Comparison of ENCODE assay signal across 8 cellular contexts in the genomic region with DNA sequence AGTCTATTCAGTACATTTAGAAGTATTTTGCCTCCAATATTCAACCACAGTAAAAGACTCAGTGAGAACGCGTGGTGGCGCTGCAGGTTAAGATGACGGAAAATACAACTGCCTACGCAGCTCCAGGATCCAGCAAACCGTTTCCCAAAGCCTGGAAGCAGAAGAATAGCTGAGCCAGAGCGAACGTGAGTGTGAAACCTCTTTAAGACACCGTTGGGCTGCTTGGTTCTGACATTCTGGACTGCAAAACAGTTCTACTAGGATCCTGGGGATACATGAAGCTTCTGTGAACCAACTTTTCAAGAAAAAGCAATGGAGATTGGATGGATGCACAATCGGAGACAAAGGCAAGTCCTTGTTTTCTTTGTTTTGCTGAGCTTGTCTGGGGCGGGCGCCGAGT. TPM values are rescaled to one million over a fixed set of nuclear protein-coding genes. Genes with fewer than 3 reads are reported as not detected.
A peak's percentile ranks its signal among the peaks of the same experiment; 100 is the strongest.
DNase-seq lines count a peak whose midpoint lies in the region; ATAC-seq and TF ChIP-seq lines count a peak whose summit lies in the region.

A gene (plus strand): TSS at position 140 of the 400 bp plus-strand sequence. CDS start 173 bp downstream, at position 313.

- peaks cover 18 to 24% of the 10 kb centered on the region in 2 donors for H3K9me3 Mint-ChIP-seq in stimulated activated naive CD8-positive, alpha-beta T cell treated with anti-CD3 and anti-CD28 coated beads, Interleukin-15, amount 100 ng/mL, for 72 hours

- H3K4me3 ChIP-seq in esophagus muscularis mucosa: peak within 1 kb of the TSS; percentile 40 to 52 (median 43)
- peak within 1 kb of the TSS; percentile 44 for H3K4me3 ChIP-seq in neuron (ENCODE audit: low read length)

- peak; percentile 36 to 42 (median 37) for TF ChIP-seq CTCF in esophagus muscularis mucosa (IDR thresholded peaks at IDR 0.05)
- TF ChIP-seq CTCF in GM10266 (IDR thresholded peaks at IDR 0.05; ENCODE audit: control insufficient read depth, insufficient read depth, low read depth, missing control alignments): no peak

- no peaks in the 10 kb centered on the region for H3K4me1 ChIP-seq in esophagus muscularis mucosa
- no peaks in the 10 kb centered on the region for H3K4me1 ChIP-seq in neuron (ENCODE audit: insufficient read depth, low read length)

- no peak within 1 kb of the TSS for H3K4me3 Mint-ChIP-seq in stimulated activated naive CD8-positive, alpha-beta T cell treated with anti-CD3 and anti-CD28 coated beads, Interleukin-15, amount 100 ng/mL, for 72 hours

- H3K36me3 ChIP-seq in esophagus muscularis mucosa: peaks cover 0 to 3% (median 0%) of the 10 kb centered on the region in 4 donors
- H3K36me3 ChIP-seq in neuron (ENCODE audit: insufficient read depth, low read length): no peaks in the 10 kb centered on the region

- no peaks in the 10 kb centered on the region for H3K4me1 Mint-ChIP-seq in stimulated activated naive CD8-positive, alpha-beta T cell treated with anti-CD3 and anti-CD28 coated beads, Interleukin-15, amount 100 ng/mL, for 72 hours

- H3K27me3 Mint-ChIP-seq in stimulated activated naive CD8-positive, alpha-beta T cell treated with anti-CD3 and anti-CD28 coated beads, Interleukin-15, amount 100 ng/mL, for 72 hours: peaks cover 42% of the 10 kb centered on the region

- TF ChIP-seq EP300 in esophagus muscularis mucosa (IDR thresholded peaks at IDR 0.05): no peak

- ATAC-seq in GM19397 (IDR thresholded peaks at IDR 0.05; ENCODE audit: unreplicated experiment): no peak
- ATAC-seq in stimulated activated naive CD8-positive, alpha-beta T cell treated with anti-CD3 and anti-CD28 coated beads, Interleukin-15, amount 100 ng/mL, for 72 hours: no peak

- H3K27ac ChIP-seq in esophagus muscularis mucosa (replicated peaks in 1 of 4): peak within 1 kb of the TSS; percentile 24 to 48 (median 30)

- peak; percentile 78 for DNase-seq in DMS53 (lab: John Stamatoyannopoulos, UW)
- peak; percentile 75 to 80 for DNase-seq in NCI-H526 (lab: John Stamatoyannopoulos, UW)
- DNase-seq in esophagus muscularis mucosa (ENCODE audit: extremely low spot score): no peak
- DNase-seq in stimulated activated naive CD8-positive, alpha-beta T cell treated with anti-CD3 and anti-CD28 coated beads, Interleukin-15, amount 100 ng/mL, for 72 hours: no peak
- DNase-seq in GM10266 (ENCODE audit: extremely low spot score): no peak
- DNase-seq in DMS 273 treated with DMSO at 0.1 percent for 48 hours (lab: John Stamatoyannopoulos, UW): no peak

- H3K27ac Mint-ChIP-seq in stimulated activated naive CD8-positive, alpha-beta T cell treated with anti-CD3 and anti-CD28 coated beads, Interleukin-15, amount 100 ng/mL, for 72 hours: no peak within 1 kb of the TSS

- intact Hi-C loops in esophagus muscularis mucosa (cut with DNase I): no loop called here

- H2AFZ ChIP-seq in neuron (ENCODE audit: low read depth, low read length): no peak within 1 kb of the TSS

- H3K27me3 ChIP-seq in esophagus muscularis mucosa (peaks cover 0 to 76% (median 2%) of the 10 kb centered on the region in 4 donors), neuron (ENCODE audit: insufficient read depth, low read length) (no peaks in the 10 kb centered on the region)

- no peak for TF ChIP-seq POLR2A in esophagus muscularis mucosa (IDR thresholded peaks at IDR 0.05; ENCODE audit: low read depth)

- H3K9me3 ChIP-seq in esophagus muscularis mucosa (peaks cover 0 to 80% (median 48%) of the 10 kb centered on the region in 4 donors), neuron (ENCODE audit: low read length) (peaks cover 13% of the 10 kb centered on the region)

- WGBS in esophagus muscularis mucosa: 8% methylated on average over 13 of the region's 13 CpGs

RNA-seq across cellular contexts. Expression of the gene that starts here (rescaled TPM):
- total RNA-seq in esophagus muscularis mucosa: 1 to 10 TPM; 3.3 to 5.6 (median 3.9) TPM

Comparison
In these comparisons a context has a peak if more than half of its experiments do, and no peak if none do; other contexts are left out.
1. DNase-seq: peak in DMS53 (single experiment) and NCI-H526 (2 of 2); none in esophagus muscularis mucosa (single experiment), stimulated activated naive CD8-positive, alpha-beta T cell treated with anti-CD3 and anti-CD28 coated beads, Interleukin-15, amount 100 ng/mL, for 72 hours (0 of 2), GM10266 (single experiment) and DMS 273 treated with DMSO at 0.1 percent for 48 hours (single experiment).